1 cellular context compared by ENCODE assay signal in the genomic region with DNA sequence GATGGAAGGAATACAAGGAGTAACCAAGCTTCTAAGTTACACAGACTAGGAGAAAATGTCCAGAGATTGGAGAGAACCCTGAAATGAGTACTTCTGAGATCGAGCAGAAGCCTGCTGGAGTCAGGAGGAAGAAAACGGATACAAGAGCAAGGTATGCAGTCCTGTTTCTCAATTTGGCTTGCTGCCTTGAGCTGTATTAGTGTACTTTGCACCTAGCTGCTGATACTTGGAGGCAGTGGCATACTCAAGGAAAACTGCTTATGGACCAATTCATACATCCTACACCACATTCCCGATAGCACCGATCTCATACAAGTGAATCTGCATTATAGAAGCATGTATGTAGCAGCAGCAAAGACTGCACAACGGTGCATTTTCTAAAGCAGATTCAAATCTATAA.
TF ChIP-seq lines count a peak whose summit lies in the region.

No MANE protein-coding gene starts in this region.

TF ChIP-seq in HepG2, 621 proteins besides CTCF, POLR2A, EP300 and RAD21 (continued from another document):
- TF ChIP-seq SP1 (IDR thresholded peaks at IDR 0.05) (no peak), SP1 (CRISPR knock-in tag; IDR thresholded peaks at IDR 0.05) (no peak), SP2 (CRISPR knock-in tag; IDR thresholded peaks at IDR 0.05) (no peak), MBNL3 (CRISPR knock-in tag; conservative IDR thresholded peaks at IDR 0.05) (no peak), MZF1 (CRISPR knock-in tag; IDR thresholded peaks at IDR 0.05; ENCODE audit: borderline replicate concordance) (no peak), NONO (IDR thresholded peaks at IDR 0.05) (no peak), NONO (CRISPR knock-in tag; conservative IDR thresholded peaks at IDR 0.05) (no peak)
- TF ChIP-seq, protein P1, sequence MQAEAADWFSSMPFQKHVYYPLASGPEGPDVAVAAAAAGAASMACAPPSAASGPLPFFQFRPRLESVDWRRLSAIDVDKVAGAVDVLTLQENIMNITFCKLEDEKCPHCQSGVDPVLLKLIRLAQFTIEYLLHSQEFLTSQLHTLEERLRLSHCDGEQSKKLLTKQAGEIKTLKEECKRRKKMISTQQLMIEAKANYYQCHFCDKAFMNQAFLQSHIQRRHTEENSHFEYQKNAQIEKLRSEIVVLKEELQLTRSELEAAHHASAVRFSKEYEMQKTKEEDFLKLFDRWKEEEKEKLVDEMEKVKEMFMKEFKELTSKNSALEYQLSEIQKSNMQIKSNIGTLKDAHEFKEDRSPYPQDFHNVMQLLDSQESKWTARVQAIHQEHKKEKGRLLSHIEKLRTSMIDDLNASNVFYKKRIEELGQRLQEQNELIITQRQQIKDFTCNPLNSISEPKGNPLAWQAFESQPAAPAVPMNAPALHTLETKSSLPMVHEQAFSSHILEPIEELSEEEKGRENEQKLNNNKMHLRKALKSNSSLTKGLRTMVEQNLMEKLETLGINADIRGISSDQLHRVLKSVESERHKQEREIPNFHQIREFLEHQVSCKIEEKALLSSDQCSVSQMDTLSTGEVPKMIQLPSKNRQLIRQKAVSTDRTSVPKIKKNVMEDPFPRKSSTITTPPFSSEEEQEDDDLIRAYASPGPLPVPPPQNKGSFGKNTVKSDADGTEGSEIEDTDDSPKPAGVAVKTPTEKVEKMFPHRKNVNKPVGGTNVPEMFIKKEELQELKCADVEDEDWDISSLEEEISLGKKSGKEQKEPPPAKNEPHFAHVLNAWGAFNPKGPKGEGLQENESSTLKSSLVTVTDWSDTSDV (CRISPR knock-in tag; IDR thresholded peaks at IDR 0.05) = no peak
TF ChIP-seq in HepG2: peak in this region for 0.
